1 cellular context compared by ENCODE assay signal in the genomic region with DNA sequence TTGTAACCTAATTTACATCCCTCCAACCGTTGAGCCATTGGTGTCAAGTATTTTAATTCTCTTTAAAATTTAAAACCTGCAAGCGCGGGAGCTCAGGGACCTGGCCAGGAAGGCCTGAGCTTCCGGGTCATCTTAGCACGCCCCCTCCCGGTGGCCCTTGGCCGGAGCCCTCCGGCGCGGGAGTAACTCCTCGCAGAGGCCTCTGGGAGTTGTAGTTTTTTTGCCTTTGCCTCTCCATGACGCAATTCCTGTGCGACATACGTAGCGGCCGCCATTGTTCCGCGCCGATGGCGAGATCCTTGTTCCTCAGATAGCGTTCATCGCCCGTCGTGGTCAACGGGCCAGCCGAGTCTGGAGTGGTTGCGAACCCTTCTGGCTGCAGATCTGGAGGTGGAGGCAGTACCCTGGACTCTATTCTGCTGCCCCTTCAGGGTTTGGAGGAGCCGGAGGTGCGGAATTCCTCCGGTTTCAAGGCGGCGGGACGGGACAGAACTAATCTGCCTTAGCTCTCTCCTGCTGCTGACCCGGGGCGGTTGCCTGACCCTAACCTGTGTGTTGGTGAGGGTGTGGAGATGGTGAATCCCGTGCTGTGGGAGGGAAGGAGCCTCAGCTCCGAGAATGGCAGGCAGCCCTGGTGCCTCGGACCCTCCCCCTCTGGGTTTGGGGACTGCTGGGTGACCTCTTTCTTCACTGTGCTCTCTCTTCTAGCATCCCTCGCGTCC.
TF ChIP-seq lines count a peak whose summit lies in the region.

Gene ZNF268, plus strand, starts transcription at position 258 of the 722 bp plus-strand sequence. CDS start 503 bp downstream, outside the sequence.

TF ChIP-seq in K562, 482 proteins besides CTCF, POLR2A, EP300 and RAD21 (continued from another document and continues in another):
- no peak for TF ChIP-seq IRF9 (tag; IDR thresholded peaks at IDR 0.05)
- TF ChIP-seq L3MBTL2 (IDR thresholded peaks at IDR 0.05), result peak; percentile 86
- peak; percentile 42; the same call in 1 of the 2 replicates for TF ChIP-seq BACH1 (tag; IDR thresholded peaks at IDR 0.05)
- TF ChIP-seq ZFPM2 (CRISPR knock-in tag; IDR thresholded peaks at IDR 0.05), result no peak
- TF ChIP-seq, protein P1, sequence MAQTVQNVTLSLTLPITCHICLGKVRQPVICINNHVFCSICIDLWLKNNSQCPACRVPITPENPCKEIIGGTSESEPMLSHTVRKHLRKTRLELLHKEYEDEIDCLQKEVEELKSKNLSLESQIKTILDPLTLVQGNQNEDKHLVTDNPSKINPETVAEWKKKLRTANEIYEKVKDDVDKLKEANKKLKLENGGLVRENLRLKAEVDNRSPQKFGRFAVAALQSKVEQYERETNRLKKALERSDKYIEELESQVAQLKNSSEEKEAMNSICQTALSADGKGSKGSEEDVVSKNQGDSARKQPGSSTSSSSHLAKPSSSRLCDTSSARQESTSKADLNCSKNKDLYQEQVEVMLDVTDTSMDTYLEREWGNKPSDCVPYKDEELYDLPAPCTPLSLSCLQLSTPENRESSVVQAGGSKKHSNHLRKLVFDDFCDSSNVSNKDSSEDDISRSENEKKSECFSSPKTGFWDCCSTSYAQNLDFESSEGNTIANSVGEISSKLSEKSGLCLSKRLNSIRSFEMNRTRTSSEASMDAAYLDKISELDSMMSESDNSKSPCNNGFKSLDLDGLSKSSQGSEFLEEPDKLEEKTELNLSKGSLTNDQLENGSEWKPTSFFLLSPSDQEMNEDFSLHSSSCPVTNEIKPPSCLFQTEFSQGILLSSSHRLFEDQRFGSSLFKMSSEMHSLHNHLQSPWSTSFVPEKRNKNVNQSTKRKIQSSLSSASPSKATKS (CRISPR knock-in tag; IDR thresholded peaks at IDR 0.05), result no peak
- TF ChIP-seq KLF1 (tag; IDR thresholded peaks at IDR 0.05), result 0 out of 2 replicates have a peak, but pooled peaks have one; percentile 30
- TF ChIP-seq ARHGAP35 (IDR thresholded peaks at IDR 0.05; ENCODE audit: partially characterized antibody), result no peak
- TF ChIP-seq, protein P2, sequence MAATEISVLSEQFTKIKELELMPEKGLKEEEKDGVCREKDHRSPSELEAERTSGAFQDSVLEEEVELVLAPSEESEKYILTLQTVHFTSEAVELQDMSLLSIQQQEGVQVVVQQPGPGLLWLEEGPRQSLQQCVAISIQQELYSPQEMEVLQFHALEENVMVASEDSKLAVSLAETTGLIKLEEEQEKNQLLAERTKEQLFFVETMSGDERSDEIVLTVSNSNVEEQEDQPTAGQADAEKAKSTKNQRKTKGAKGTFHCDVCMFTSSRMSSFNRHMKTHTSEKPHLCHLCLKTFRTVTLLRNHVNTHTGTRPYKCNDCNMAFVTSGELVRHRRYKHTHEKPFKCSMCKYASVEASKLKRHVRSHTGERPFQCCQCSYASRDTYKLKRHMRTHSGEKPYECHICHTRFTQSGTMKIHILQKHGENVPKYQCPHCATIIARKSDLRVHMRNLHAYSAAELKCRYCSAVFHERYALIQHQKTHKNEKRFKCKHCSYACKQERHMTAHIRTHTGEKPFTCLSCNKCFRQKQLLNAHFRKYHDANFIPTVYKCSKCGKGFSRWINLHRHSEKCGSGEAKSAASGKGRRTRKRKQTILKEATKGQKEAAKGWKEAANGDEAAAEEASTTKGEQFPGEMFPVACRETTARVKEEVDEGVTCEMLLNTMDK (IDR thresholded peaks at IDR 0.05; ENCODE audit: borderline replicate concordance, insufficient read depth, low read depth, low read length, poor library complexity, severe bottlenecking), result peak; percentile 95
- no peak for TF ChIP-seq NFE2L1 (tag; IDR thresholded peaks at IDR 0.05; ENCODE audit: borderline replicate concordance, low read depth)
- TF ChIP-seq, protein P3, sequence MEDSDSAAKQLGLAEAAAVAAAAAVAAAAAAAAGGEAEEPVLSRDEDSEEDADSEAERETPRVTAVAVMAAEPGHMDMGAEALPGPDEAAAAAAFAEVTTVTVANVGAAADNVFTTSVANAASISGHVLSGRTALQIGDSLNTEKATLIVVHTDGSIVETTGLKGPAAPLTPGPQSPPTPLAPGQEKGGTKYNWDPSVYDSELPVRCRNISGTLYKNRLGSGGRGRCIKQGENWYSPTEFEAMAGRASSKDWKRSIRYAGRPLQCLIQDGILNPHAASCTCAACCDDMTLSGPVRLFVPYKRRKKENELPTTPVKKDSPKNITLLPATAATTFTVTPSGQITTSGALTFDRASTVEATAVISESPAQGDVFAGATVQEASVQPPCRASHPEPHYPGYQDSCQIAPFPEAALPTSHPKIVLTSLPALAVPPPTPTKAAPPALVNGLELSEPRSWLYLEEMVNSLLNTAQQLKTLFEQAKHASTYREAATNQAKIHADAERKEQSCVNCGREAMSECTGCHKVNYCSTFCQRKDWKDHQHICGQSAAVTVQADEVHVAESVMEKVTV (CRISPR knock-in tag; IDR thresholded peaks at IDR 0.05), result peak; percentile 56; the same call in 1 of the 2 replicates
- no peak for TF ChIP-seq PREB (CRISPR knock-in tag; IDR thresholded peaks at IDR 0.05)
- TF ChIP-seq RBM22 (IDR thresholded peaks at IDR 0.05; ENCODE audit: low read depth, low read length, poor library complexity, severe bottlenecking), result no peak
- TF ChIP-seq POLR3A (IDR thresholded peaks at IDR 0.05; ENCODE audit: borderline replicate concordance, extremely low read depth, insufficient read depth, insufficient read length), result no peak
- no peak for TF ChIP-seq MTF1 (CRISPR knock-in tag; IDR thresholded peaks at IDR 0.05; ENCODE audit: borderline replicate concordance)
- peak in 1 of 2 experiments; percentile 84; a peak in 2 of 4 replicates for TF ChIP-seq SRF (CRISPR knock-in tag; IDR thresholded peaks at IDR 0.05)
- TF ChIP-seq, protein P4, sequence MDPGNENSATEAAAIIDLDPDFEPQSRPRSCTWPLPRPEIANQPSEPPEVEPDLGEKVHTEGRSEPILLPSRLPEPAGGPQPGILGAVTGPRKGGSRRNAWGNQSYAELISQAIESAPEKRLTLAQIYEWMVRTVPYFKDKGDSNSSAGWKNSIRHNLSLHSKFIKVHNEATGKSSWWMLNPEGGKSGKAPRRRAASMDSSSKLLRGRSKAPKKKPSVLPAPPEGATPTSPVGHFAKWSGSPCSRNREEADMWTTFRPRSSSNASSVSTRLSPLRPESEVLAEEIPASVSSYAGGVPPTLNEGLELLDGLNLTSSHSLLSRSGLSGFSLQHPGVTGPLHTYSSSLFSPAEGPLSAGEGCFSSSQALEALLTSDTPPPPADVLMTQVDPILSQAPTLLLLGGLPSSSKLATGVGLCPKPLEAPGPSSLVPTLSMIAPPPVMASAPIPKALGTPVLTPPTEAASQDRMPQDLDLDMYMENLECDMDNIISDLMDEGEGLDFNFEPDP (CRISPR knock-in tag; IDR thresholded peaks at IDR 0.05), result no peak
- no peak for TF ChIP-seq RBM15 (IDR thresholded peaks at IDR 0.05; ENCODE audit: insufficient read depth, low read length)
- TF ChIP-seq ZNF224 (CRISPR knock-in tag; IDR thresholded peaks at IDR 0.05), result no peak
- TF ChIP-seq BRCA1 (IDR thresholded peaks at IDR 0.05), result no peak
- no peak for TF ChIP-seq BRCA1 (CRISPR knock-in tag; IDR thresholded peaks at IDR 0.05)
- TF ChIP-seq KLF10 (CRISPR knock-in tag; IDR thresholded peaks at IDR 0.05), result no peak
- no peak for TF ChIP-seq MAFG (tag; conservative IDR thresholded peaks at IDR 0.05)
- TF ChIP-seq HMG20A (CRISPR knock-in tag; conservative IDR thresholded peaks at IDR 0.05), result no peak
- no peak for TF ChIP-seq MXD1 (CRISPR knock-in tag; IDR thresholded peaks at IDR 0.05; ENCODE audit: borderline replicate concordance, poor library complexity, severe bottlenecking)
- TF ChIP-seq MBD2 (IDR thresholded peaks at IDR 0.05; ENCODE audit: borderline replicate concordance, low read depth), result peak; percentile 89
- TF ChIP-seq ZFP91 (CRISPR knock-in tag; IDR thresholded peaks at IDR 0.05), result no peak
- no peak for TF ChIP-seq ZNF282 (CRISPR knock-in tag; IDR thresholded peaks at IDR 0.05)
- peak; percentile 99 for TF ChIP-seq CREB1 (IDR thresholded peaks at IDR 0.05)
- peak; percentile 99 for TF ChIP-seq CREB1 (CRISPR knock-in tag; IDR thresholded peaks at IDR 0.05)
- TF ChIP-seq NR0B1 (IDR thresholded peaks at IDR 0.05; ENCODE audit: partially characterized antibody), result no peak
- peak; percentile 92 for TF ChIP-seq ATF3 (IDR thresholded peaks at IDR 0.05)
- no peak for TF ChIP-seq ATF3 (CRISPR knock-in tag; conservative IDR thresholded peaks at IDR 0.05)
- TF ChIP-seq TCF7 (IDR thresholded peaks at IDR 0.05; ENCODE audit: borderline replicate concordance), result no peak
- no peak for TF ChIP-seq MAFF (IDR thresholded peaks at IDR 0.05; ENCODE audit: low read length)
- TF ChIP-seq ZNF780A (CRISPR knock-in tag; IDR thresholded peaks at IDR 0.05), result no peak
- TF ChIP-seq PYGO2 (tag; IDR thresholded peaks at IDR 0.05), result no peak; the same call in 1 of the 2 replicates
- TF ChIP-seq PML (IDR thresholded peaks at IDR 0.05; ENCODE audit: low read length), result peak; percentile 58; the same call in 1 of the 2 replicates
- TF ChIP-seq HOMEZ (CRISPR knock-in tag; IDR thresholded peaks at IDR 0.05), result 0 out of 2 replicates have a peak, but pooled peaks have one; percentile 18
- TF ChIP-seq TAF15 (IDR thresholded peaks at IDR 0.05; ENCODE audit: low read depth, low read length), result no peak
- TF ChIP-seq TGIF2 (CRISPR knock-in tag; IDR thresholded peaks at IDR 0.05), result no peak
- TF ChIP-seq KDM1A (IDR thresholded peaks at IDR 0.05), result no peak
- TF ChIP-seq NFXL1 (CRISPR knock-in tag; IDR thresholded peaks at IDR 0.05), result no peak
- TF ChIP-seq, protein P5, sequence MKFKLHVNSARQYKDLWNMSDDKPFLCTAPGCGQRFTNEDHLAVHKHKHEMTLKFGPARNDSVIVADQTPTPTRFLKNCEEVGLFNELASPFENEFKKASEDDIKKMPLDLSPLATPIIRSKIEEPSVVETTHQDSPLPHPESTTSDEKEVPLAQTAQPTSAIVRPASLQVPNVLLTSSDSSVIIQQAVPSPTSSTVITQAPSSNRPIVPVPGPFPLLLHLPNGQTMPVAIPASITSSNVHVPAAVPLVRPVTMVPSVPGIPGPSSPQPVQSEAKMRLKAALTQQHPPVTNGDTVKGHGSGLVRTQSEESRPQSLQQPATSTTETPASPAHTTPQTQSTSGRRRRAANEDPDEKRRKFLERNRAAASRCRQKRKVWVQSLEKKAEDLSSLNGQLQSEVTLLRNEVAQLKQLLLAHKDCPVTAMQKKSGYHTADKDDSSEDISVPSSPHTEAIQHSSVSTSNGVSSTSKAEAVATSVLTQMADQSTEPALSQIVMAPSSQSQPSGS (CRISPR knock-in tag; IDR thresholded peaks at IDR 0.05), result no peak
- TF ChIP-seq TFAM (CRISPR knock-in tag; conservative IDR thresholded peaks at IDR 0.05), result no peak
- peak; percentile 98 for TF ChIP-seq DIDO1 (tag; IDR thresholded peaks at IDR 0.05; ENCODE audit: low read depth)
